22 cellular contexts compared by ENCODE assay signal in the genomic region with DNA sequence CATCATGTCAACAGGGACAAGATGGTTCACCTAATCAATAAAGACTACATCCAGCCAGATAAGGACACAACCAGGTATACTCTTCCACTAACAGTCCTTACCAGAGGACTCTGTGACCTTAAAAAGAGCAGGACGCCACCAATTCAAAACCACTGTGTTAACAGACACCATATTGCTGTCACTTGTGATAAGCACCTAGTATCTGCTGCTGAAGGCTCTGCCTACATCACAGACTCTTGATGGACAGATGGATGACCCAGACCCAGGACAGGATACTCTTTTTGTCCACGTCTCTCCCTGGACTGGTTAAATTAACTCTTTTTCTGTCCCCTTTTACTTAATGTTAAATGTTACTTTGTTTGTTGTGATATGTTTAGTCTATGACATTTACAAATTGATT.
DNase-seq lines count a peak whose midpoint lies in the region; ATAC-seq, FAIRE-seq and TF ChIP-seq lines count a peak whose summit lies in the region.
"Had no signal": no experiment of that assay in that cellular context is flagged by ENCODE, and none has a peak within 500 bp of the region (broad histone marks: within the 10 kb centered on the region; RNA-seq: fewer than 3 reads in every experiment).

No MANE protein-coding gene starts in this region.

- TF ChIP-seq POLR2A in heart left ventricle (IDR thresholded peaks at IDR 0.05) (no peak), suprapubic skin (IDR thresholded peaks at IDR 0.05) (no peak)

- no peak for FAIRE-seq in frontal cortex (lab: Jason Lieb, UNC)
- FAIRE-seq: A549, GM12892, GM18507, HTR-8/SVneo had no signal

- H3K27ac ChIP-seq in right atrium auricular region (no peak overlapping the region), heart left ventricle (peak overlapping the region in 4 of 12 donors; percentile 13 to 23 (median 18)), right cardiac atrium (ENCODE audit: low read length) (peak overlapping the region; percentile 45), suprapubic skin (no peak overlapping the region)
- H3K27ac ChIP-seq: 22Rv1, A549, BLaER1 had no signal

- H3K4me1 ChIP-seq in right atrium auricular region (peaks cover 0 to 15% of the 10 kb centered on the region in 2 donors), heart left ventricle (peaks cover 0 to 20% (median 1%) of the 10 kb centered on the region in 12 donors), right cardiac atrium (ENCODE audit: control insufficient read depth, insufficient read depth, low read length) (peaks cover 2% of the 10 kb centered on the region), suprapubic skin (no peaks in the 10 kb centered on the region)
- H3K4me1 ChIP-seq: A549, BLaER1 had no signal

- H3K4me3 ChIP-seq in right atrium auricular region (no peak overlapping the region), heart left ventricle (no peak overlapping the region), right cardiac atrium (ENCODE audit: low read length) (no peak overlapping the region), suprapubic skin (no peak overlapping the region)
- H3K4me3 ChIP-seq: A549, BLaER1, GM23338 had no signal

- TF ChIP-seq EP300 in suprapubic skin (IDR thresholded peaks at IDR 0.05) = no peak

- DNase-seq in Right ventricle myocardium inferior (ENCODE audit: missing footprints) (no peak), right atrium auricular region (ENCODE audit: low spot score) (no peak), heart left ventricle (no peak), right cardiac atrium (no peak), suprapubic skin (ENCODE audit: low spot score in 2 of 2) (no peak), NCI-H1092 (lab: John Stamatoyannopoulos, UW) (no peak), frontal cortex (ENCODE audit: low spot score in 2 of 2) (no peak)
- DNase-seq: AML-193; CD4-positive, alpha-beta memory T cell; DMS153; DMS79; GDM1; H7; IMR-90 had no signal

- intact Hi-C loops in Right ventricle myocardium inferior (cut with DNase I) (no loop called here), heart left ventricle (cut with DNase I) (loop anchor here in 2 of 10 donors (5.0 to 10.0 kb wide), 2 partner anchors 159 to 166 kb away; no protein-coding TSS in a partner anchor), right cardiac atrium (cut with DNase I) (no loop called here)

- H3K36me3 ChIP-seq in right atrium auricular region (no peaks in the 10 kb centered on the region), heart left ventricle (no peaks in the 10 kb centered on the region), suprapubic skin (no peaks in the 10 kb centered on the region)
- H3K36me3 ChIP-seq: BLaER1 had no signal

- TF ChIP-seq CTCF in right atrium auricular region (IDR thresholded peaks at IDR 0.05) (no peak), heart left ventricle (IDR thresholded peaks at IDR 0.05) (no peak), suprapubic skin (IDR thresholded peaks at IDR 0.05) (no peak)

- WGBS in heart left ventricle, 4 donors = 16 to 27% (median 22%) methylated on average over 2 of the region's 2 CpGs
- 27% methylated on average over 2 of the region's 2 CpGs for WGBS in right cardiac atrium
- 86% methylated on average over 2 of the region's 2 CpGs for WGBS in suprapubic skin

- peak; percentile 42 for ATAC-seq in Right ventricle myocardium inferior
- peak in 3 of 4 donors; percentile 24 to 39 (median 25) for ATAC-seq in heart left ventricle
- ATAC-seq in right cardiac atrium = peak in 1 of 2 donors; percentile 47
- ATAC-seq: A549, GM23338, HCT116 had no signal

- no peaks in the 10 kb centered on the region for H3K9me3 ChIP-seq in right atrium auricular region
- H3K9me3 ChIP-seq in heart left ventricle = peaks cover 0 to 6% (median 0%) of the 10 kb centered on the region in 12 donors
- H3K9me3 ChIP-seq in right cardiac atrium (ENCODE audit: control insufficient read depth, low read length) = no peaks in the 10 kb centered on the region
- no peaks in the 10 kb centered on the region for H3K9me3 ChIP-seq in suprapubic skin
- H3K9me3 ChIP-seq: A549, BLaER1 had no signal

- H3K27me3 ChIP-seq in right atrium auricular region = no peaks in the 10 kb centered on the region
- H3K27me3 ChIP-seq in heart left ventricle = no peaks in the 10 kb centered on the region
- no peaks in the 10 kb centered on the region for H3K27me3 ChIP-seq in right cardiac atrium (ENCODE audit: control insufficient read depth, insufficient read depth)
- no peaks in the 10 kb centered on the region for H3K27me3 ChIP-seq in suprapubic skin
- H3K27me3 ChIP-seq: BLaER1 had no signal
